ENCODE assay signal across 12 cellular contexts in genomic region chr1:183544598-183545297, GRCh38. TPM values are rescaled to one million over a fixed set of nuclear protein-coding genes. Genes with fewer than 3 reads are reported as not detected.
A peak's percentile ranks its signal among the peaks of the same experiment; 100 is the strongest.
DNase-seq lines count a peak whose midpoint lies in the region; ATAC-seq and TF ChIP-seq lines count a peak whose summit lies in the region.
"Had no signal": no experiment of that assay in that cellular context is flagged by ENCODE, and none has a peak within 500 bp of the region (broad histone marks: within the 10 kb centered on the region; RNA-seq: fewer than 3 reads in every experiment).

No MANE protein-coding gene starts in this region.

- H3K9me3 ChIP-seq in H9 (ENCODE audit: control insufficient read depth, low read depth, low read length): no peaks in the 10 kb centered on the region
- no peaks in the 10 kb centered on the region for H3K9me3 ChIP-seq in T-helper 17 cell (ENCODE audit: control insufficient read depth, low read length, poor library complexity, severe bottlenecking)

- no peak for TF ChIP-seq CTCF in H9 (conservative IDR thresholded peaks at IDR 0.05)
- no peak for TF ChIP-seq CTCF in GM13977 (IDR thresholded peaks at IDR 0.05; ENCODE audit: extremely low read depth, insufficient read depth, missing control alignments)

- H3K79me1 ChIP-seq in H9 (ENCODE audit: insufficient read depth, low read depth, low read length, poor library complexity, severe bottlenecking): no peaks in the 10 kb centered on the region

- ATAC-seq in T-helper 17 cell: no peak
- ATAC-seq in HG02938 (IDR thresholded peaks at IDR 0.05; ENCODE audit: unreplicated experiment): no peak

- H3K27ac Mint-ChIP-seq in H9: peak overlapping the region; percentile 46 to 92 (median 77); a peak in 4 of 7 replicates
- peak overlapping the region; percentile 70 for H3K27ac Mint-ChIP-seq in T-helper 17 cell
- H3K27ac Mint-ChIP-seq in activated naive CD4-positive, alpha-beta T cell treated with anti-CD3 and anti-CD28 coated beads, Interleukin-2, amount 10 ng/mL, durations not matched to agents 7 days and 5 days: no peak overlapping the region
- H3K27ac Mint-ChIP-seq: activated naive CD8-positive, alpha-beta T cell treated with anti-CD3 and anti-CD28 coated beads, Interleukin-2, amount 10 ng/mL, durations not matched to agents 7 days and 5 days; stimulated activated naive CD8-positive, alpha-beta T cell treated with anti-CD3 and anti-CD28 coated beads, Interleukin-15, Interleukin-2, amounts not matched to agents 100 ng/mL and 50 ng/mL, for 24 hours had no signal

- no peak overlapping the region for H3K4ac ChIP-seq in H9 (ENCODE audit: low read depth, low read length)

- no peak overlapping the region for H3K27ac ChIP-seq in H9 (ENCODE audit: insufficient read length, low read depth, low read length)

- H4K91ac ChIP-seq in H9 (ENCODE audit: insufficient read length, low read depth, low read length): no peak overlapping the region

- in situ Hi-C loops in ACHN (cut with HindIII; ENCODE audit: low pct_ligation_motif_present, low pct_unique_long_range_greater_than_20kb, low sequenced_read_pairs) (no loop called here), GM13977 (cut with MboI; ENCODE audit: low pct_unique_long_range_greater_than_20kb, low sequenced_read_pairs, unreplicated experiment) (no loop called here)

- H3K4me1 Mint-ChIP-seq in H9: peaks cover 30 to 36% of the 10 kb centered on the region in 2 experiments
- peaks cover 15% of the 10 kb centered on the region for H3K4me1 Mint-ChIP-seq in T-helper 17 cell
- peaks cover 12% of the 10 kb centered on the region for H3K4me1 Mint-ChIP-seq in activated naive CD4-positive, alpha-beta T cell treated with anti-CD3 and anti-CD28 coated beads, Interleukin-2, amount 10 ng/mL, durations not matched to agents 7 days and 5 days

- no peak overlapping the region for H3K56ac ChIP-seq in H9 (ENCODE audit: insufficient read length, low read depth, low read length)

- no peak overlapping the region for H2AFZ ChIP-seq in H9 (ENCODE audit: low read length)

- H3K27me3 Mint-ChIP-seq in H9 (ENCODE audit: low read depth): no peaks in the 10 kb centered on the region
- H3K27me3 Mint-ChIP-seq in T-helper 17 cell: no peaks in the 10 kb centered on the region
- H3K27me3 Mint-ChIP-seq in activated naive CD4-positive, alpha-beta T cell treated with anti-CD3 and anti-CD28 coated beads, Interleukin-2, amount 10 ng/mL, durations not matched to agents 7 days and 5 days: no peaks in the 10 kb centered on the region
- H3K27me3 Mint-ChIP-seq: activated naive CD8-positive, alpha-beta T cell treated with anti-CD3 and anti-CD28 coated beads, Interleukin-2, amount 10 ng/mL, durations not matched to agents 7 days and 5 days; stimulated activated naive CD8-positive, alpha-beta T cell treated with anti-CD3 and anti-CD28 coated beads, Interleukin-15, Interleukin-2, amounts not matched to agents 100 ng/mL and 50 ng/mL, for 24 hours had no signal

- H3K18ac ChIP-seq in H9 (ENCODE audit: insufficient read length, low read depth, low read length): no peak overlapping the region

- H3K27me3 ChIP-seq in H9 (ENCODE audit: insufficient read depth, low read length): no peaks in the 10 kb centered on the region

- peaks cover 2% of the 10 kb centered on the region; the same call in 1 of the 2 replicates for H3K4me1 ChIP-seq in H9 (ENCODE audit: insufficient read depth, low read length)

- H2BK120ac ChIP-seq in H9 (ENCODE audit: low read depth, low read length, poor library complexity, severe bottlenecking): no peak overlapping the region

- DNase-seq in ACHN: peak; percentile 45
- no peak for DNase-seq in H9
- no peak for DNase-seq in T-helper 17 cell
- DNase-seq in kidney glomerular epithelial cell (lab: John Stamatoyannopoulos, UW): peak; percentile 89
- DNase-seq in GM13977 (ENCODE audit: low spot score): no peak
- DNase-seq in activated naive CD4-positive, alpha-beta T cell treated with anti-CD3 and anti-CD28 coated beads, Interleukin-2, amount 10 ng/mL, durations not matched to agents 7 days and 5 days: no peak
- no peak for DNase-seq in NCI-H774 (lab: John Stamatoyannopoulos, UW)
- DNase-seq: activated naive CD8-positive, alpha-beta T cell treated with anti-CD3 and anti-CD28 coated beads, Interleukin-2, amount 10 ng/mL, durations not matched to agents 7 days and 5 days; NCI-H345; T-helper 9 cell had no signal

- no peaks in the 10 kb centered on the region for H3K9me3 Mint-ChIP-seq in H9
- no peaks in the 10 kb centered on the region for H3K9me3 Mint-ChIP-seq in activated naive CD4-positive, alpha-beta T cell treated with anti-CD3 and anti-CD28 coated beads, Interleukin-2, amount 10 ng/mL, durations not matched to agents 7 days and 5 days
- H3K9me3 Mint-ChIP-seq: activated naive CD8-positive, alpha-beta T cell treated with anti-CD3 and anti-CD28 coated beads, Interleukin-2, amount 10 ng/mL, durations not matched to agents 7 days and 5 days; stimulated activated naive CD8-positive, alpha-beta T cell treated with anti-CD3 and anti-CD28 coated beads, Interleukin-15, Interleukin-2, amounts not matched to agents 100 ng/mL and 50 ng/mL, for 24 hours had no signal

- no peak overlapping the region for H3K4me3 Mint-ChIP-seq in H9
- H3K4me3 Mint-ChIP-seq in T-helper 17 cell: no peak overlapping the region
- no peak overlapping the region for H3K4me3 Mint-ChIP-seq in activated naive CD4-positive, alpha-beta T cell treated with anti-CD3 and anti-CD28 coated beads, Interleukin-2, amount 10 ng/mL, durations not matched to agents 7 days and 5 days
- H3K4me3 Mint-ChIP-seq: activated naive CD8-positive, alpha-beta T cell treated with anti-CD3 and anti-CD28 coated beads, Interleukin-2, amount 10 ng/mL, durations not matched to agents 7 days and 5 days; stimulated activated naive CD8-positive, alpha-beta T cell treated with anti-CD3 and anti-CD28 coated beads, Interleukin-15, Interleukin-2, amounts not matched to agents 100 ng/mL and 50 ng/mL, for 24 hours had no signal

- H3K4me2 ChIP-seq in H9 (ENCODE audit: insufficient read depth, insufficient read length, low read length): no peak overlapping the region

- H3K36me3 Mint-ChIP-seq in H9 (ENCODE audit: insufficient read depth in 1 of 3, low read depth in 3 of 3) (peaks cover 28 to 77% (median 60%) of the 10 kb centered on the region in 3 experiments; a peak in 6 of 7 replicates), T-helper 17 cell (ENCODE audit: low read depth) (peaks cover 19% of the 10 kb centered on the region)
- H3K36me3 Mint-ChIP-seq in activated naive CD4-positive, alpha-beta T cell treated with anti-CD3 and anti-CD28 coated beads, Interleukin-2, amount 10 ng/mL, durations not matched to agents 7 days and 5 days: peaks cover 52% of the 10 kb centered on the region

- H2BK5ac ChIP-seq in H9 (ENCODE audit: insufficient read length, low read length): no peak overlapping the region

- H3K9ac ChIP-seq in H9 (ENCODE audit: extremely low read depth, insufficient read length, low read length): no peak overlapping the region

- no peak overlapping the region for H2BK12ac ChIP-seq in H9 (ENCODE audit: insufficient read length, low read depth, low read length)

- no peak overlapping the region for H2BK20ac ChIP-seq in H9 (ENCODE audit: low read depth, low read length, poor library complexity, severe bottlenecking)

- no peak overlapping the region for H4K5ac ChIP-seq in H9 (ENCODE audit: insufficient read length, low read depth, low read length)

- H3K23me2 ChIP-seq in H9 (ENCODE audit: insufficient read length, low read depth, low read length, poor library complexity, severe bottlenecking): no peaks in the 10 kb centered on the region

- H3K23ac ChIP-seq in H9 (ENCODE audit: insufficient read length, low read depth, low read length): no peak overlapping the region

- no peak overlapping the region for H2BK15ac ChIP-seq in H9 (ENCODE audit: low read depth, low read length)

- CTCF ChIA-PET in activated naive CD4-positive, alpha-beta T cell treated with anti-CD3 and anti-CD28 coated beads, Interleukin-2, amount 10 ng/mL, durations not matched to agents 7 days and 5 days (lab: Charles Lee): interaction anchor here (0.7 to 1.7 kb wide), 4 partner anchors 30 to 77 kb away, joined by 3 to 8 read pairs (median 4); no protein-coding TSS in a partner anchor

- H3K14ac ChIP-seq in H9 (ENCODE audit: insufficient read depth, low read length): no peak overlapping the region

- no peaks in the 10 kb centered on the region for H4K20me1 ChIP-seq in H9 (ENCODE audit: control insufficient read depth, insufficient read depth, insufficient read length)

- H2AK5ac ChIP-seq in H9 (ENCODE audit: insufficient read length, low read length): no peak overlapping the region

- no peak overlapping the region for H4K8ac ChIP-seq in H9 (replicated peaks; ENCODE audit: insufficient read length, low read depth, low read length)

- no CpG with 5 or more reads among the region's 5 CpGs for WGBS in H9 (ENCODE audit: extremely low coverage, insufficient read length, low lambda C conversion rate)

- no peaks in the 10 kb centered on the region for H3K79me2 ChIP-seq in H9 (ENCODE audit: insufficient read depth, low read length)

- no peak overlapping the region for H3T11ph ChIP-seq in H9 (ENCODE audit: low read length)

RNA-seq across cellular contexts. Expression of gene NCF2, which starts 45.5 kb away (rescaled TPM):
- total RNA-seq in H9 (2021): not detected in 2 replicates
- 10 to 100 TPM in 1 of 2 donors, 1 to 10 TPM in 1; 2.7 to 14.7 TPM for total RNA-seq in T-helper 17 cell

Comparison
In these comparisons a context has a peak if more than half of its experiments do, and no peak if none do; other contexts are left out.
1. DNase-seq: peak in ACHN (single experiment) and kidney glomerular epithelial cell (single experiment); none in H9 (single experiment), T-helper 17 cell (0 of 3), GM13977 (single experiment), activated naive CD4-positive, alpha-beta T cell treated with anti-CD3 and anti-CD28 coated beads, Interleukin-2, amount 10 ng/mL, durations not matched to agents 7 days and 5 days (single experiment) and NCI-H774 (single experiment).